19 cellular contexts compared by ENCODE assay signal in the genomic region with DNA sequence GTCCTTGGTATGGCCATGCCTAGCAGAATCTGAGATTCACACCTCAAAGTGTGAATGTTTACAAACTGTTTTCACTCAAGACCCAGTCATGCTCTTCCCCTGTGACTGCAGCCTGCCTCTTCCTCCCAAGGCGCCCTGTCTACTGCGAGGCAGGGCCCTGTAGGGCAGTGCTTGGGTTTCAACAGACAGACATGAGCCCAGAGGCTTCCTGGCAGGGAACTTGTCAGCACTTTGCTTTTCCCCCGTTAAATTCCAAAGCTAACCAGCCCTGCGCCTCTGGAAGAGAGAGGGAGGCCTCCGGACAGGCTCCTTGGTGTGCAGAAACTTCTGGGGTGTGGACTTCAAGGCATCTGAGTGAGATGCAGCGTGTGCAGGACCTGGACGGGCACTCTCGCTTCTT. TPM values are rescaled to one million over a fixed set of nuclear protein-coding genes. Genes with fewer than 3 reads are reported as not detected.
DNase-seq lines count a peak whose midpoint lies in the region; ATAC-seq and TF ChIP-seq lines count a peak whose summit lies in the region.
"Had no signal": no experiment of that assay in that cellular context is flagged by ENCODE, and none has a peak within 500 bp of the region (broad histone marks: within the 10 kb centered on the region; RNA-seq: fewer than 3 reads in every experiment).

No MANE protein-coding gene starts in this region.

- in situ Hi-C loops in mammary epithelial cell (cut with MboI; ENCODE audit: low sequenced_read_pairs in 2 of 2), result no loop called here

- no TSS peak for BruUV-seq in mammary epithelial cell (replicated peaks; lab: Mats Ljungman, UMichigan)
- no TSS peak for BruUV-seq in MCF 10A (replicated peaks; lab: Mats Ljungman, UMichigan)

- H2AFZ ChIP-seq in mammary epithelial cell (ENCODE audit: low read depth, low read length), result peak overlapping the region; percentile 56

- H3K4me2 ChIP-seq in mammary epithelial cell (ENCODE audit: insufficient read depth, low read depth, low read length) (no peak overlapping the region), mesendoderm (ENCODE audit: low read length) (no peak overlapping the region)
- H3K4me2 ChIP-seq: A549 had no signal

- no peak overlapping the region for H4K8ac ChIP-seq in mesendoderm (ENCODE audit: low read depth, low read length)

- no peak overlapping the region for H3K4ac ChIP-seq in mesendoderm (ENCODE audit: low read depth, low read length)

- H3K27ac Mint-ChIP-seq in MCF 10A (ENCODE audit: low read depth, unreplicated experiment) (no peak overlapping the region), brain (peak overlapping the region in 2 of 5 experiments; percentile 64 to 74)
- no peak overlapping the region for H3K27ac Mint-ChIP-seq in activated naive CD4-positive, alpha-beta T cell treated with anti-CD3 and anti-CD28 coated beads, Interleukin-2, amount 10 ng/mL, durations not matched to agents 7 days and 5 days
- H3K27ac Mint-ChIP-seq: activated T-helper 2 cell treated with anti-CD3 and anti-CD28 coated beads, Interferon-gamma antibody, Interleukin-2, Interleukin-4, amounts not matched to agents 10 μg/mL and 5 μg/mL and 100 μg/mL, durations not matched to agents 14 hours and 24 hours and 36 hours; naive B cell had no signal

- no peak overlapping the region for H3K18ac ChIP-seq in mesendoderm (ENCODE audit: low read length)

- H3K27me3 Mint-ChIP-seq in MCF 10A (ENCODE audit: insufficient read depth, unreplicated experiment) (no peaks in the 10 kb centered on the region), brain (peaks cover 3% of the 10 kb centered on the region)
- H3K27me3 Mint-ChIP-seq in activated naive CD4-positive, alpha-beta T cell treated with anti-CD3 and anti-CD28 coated beads, Interleukin-2, amount 10 ng/mL, durations not matched to agents 7 days and 5 days, result peaks cover 31% of the 10 kb centered on the region

- H3K27me3 ChIP-seq in mammary epithelial cell (ENCODE audit: insufficient read depth, low read length) (no peaks in the 10 kb centered on the region), mesendoderm (ENCODE audit: insufficient read depth, low read length, poor library complexity) (no peaks in the 10 kb centered on the region), upper lobe of right lung (no peaks in the 10 kb centered on the region)
- H3K27me3 ChIP-seq: BLaER1 treated with 17β-estradiol and CSF1 and Interleukin-3, amounts not matched to agents 10 nM and 100 nM; MG63; transverse colon had no signal

- POLR2A ChIA-PET in MCF 10A (lab: Yijun Ruan, JAX), result no interaction called here

- no peaks in the 10 kb centered on the region for H3K79me1 ChIP-seq in mesendoderm (ENCODE audit: low read length)

- H3K9me3 Mint-ChIP-seq in MCF 10A (ENCODE audit: unreplicated experiment) (no peaks in the 10 kb centered on the region), brain (peaks cover 0 to 10% (median 2%) of the 10 kb centered on the region in 5 experiments)
- no peaks in the 10 kb centered on the region for H3K9me3 Mint-ChIP-seq in activated naive CD4-positive, alpha-beta T cell treated with anti-CD3 and anti-CD28 coated beads, Interleukin-2, amount 10 ng/mL, durations not matched to agents 7 days and 5 days
- H3K9me3 Mint-ChIP-seq: activated T-helper 2 cell treated with anti-CD3 and anti-CD28 coated beads, Interferon-gamma antibody, Interleukin-2, Interleukin-4, amounts not matched to agents 10 μg/mL and 5 μg/mL and 100 μg/mL, durations not matched to agents 14 hours and 24 hours and 36 hours had no signal

- H3K9me3 ChIP-seq in mammary epithelial cell (replicated peaks; ENCODE audit: insufficient read depth, low read length), result no peaks in the 10 kb centered on the region
- H3K9me3 ChIP-seq in upper lobe of right lung, result no peaks in the 10 kb centered on the region
- H3K9me3 ChIP-seq: A549; BLaER1 treated with 17β-estradiol and CSF1 and Interleukin-3, amounts not matched to agents 10 nM and 100 nM; MG63; transverse colon had no signal

- no peaks in the 10 kb centered on the region for H4K20me1 ChIP-seq in mammary epithelial cell (ENCODE audit: insufficient read depth, low read length)

- dilution Hi-C loops in mammary epithelial cell (cut with HindIII; ENCODE audit: low sequenced_read_pairs), result no loop called here

- no peak overlapping the region for H2BK120ac ChIP-seq in mesendoderm (ENCODE audit: low read depth, low read length)

- TF ChIP-seq CTCF in mammary epithelial cell (conservative IDR thresholded peaks at IDR 0.05 in 1 of 2, IDR thresholded peaks at IDR 0.05 in 1 of 2; ENCODE audit: extremely low read depth in 1 of 2, insufficient read depth in 1 of 2, low read depth in 1 of 2, low read length in 2 of 2) (no peak), MCF 10A (IDR thresholded peaks at IDR 0.05; ENCODE audit: unreplicated experiment) (no peak), brain (conservative IDR thresholded peaks at IDR 0.05) (no peak), upper lobe of right lung (IDR thresholded peaks at IDR 0.05) (no peak)

- H3K23ac ChIP-seq in mesendoderm (ENCODE audit: low read length), result no peak overlapping the region

- H2AK5ac ChIP-seq in mesendoderm (ENCODE audit: low read length), result no peak overlapping the region

- H3K36me3 Mint-ChIP-seq in MCF 10A (ENCODE audit: insufficient read depth, unreplicated experiment), result no peaks in the 10 kb centered on the region
- H3K36me3 Mint-ChIP-seq in brain, result no peaks in the 10 kb centered on the region
- no peaks in the 10 kb centered on the region for H3K36me3 Mint-ChIP-seq in activated naive CD4-positive, alpha-beta T cell treated with anti-CD3 and anti-CD28 coated beads, Interleukin-2, amount 10 ng/mL, durations not matched to agents 7 days and 5 days
- H3K36me3 Mint-ChIP-seq: naive B cell had no signal

- intact Hi-C loops in mammary epithelial cell (cut with micrococcal nuclease) (no loop called here), MCF 10A (cut with micrococcal nuclease) (no loop called here), upper lobe of right lung (cut with DNase I) (no loop called here)

- no peak overlapping the region for H4K5ac ChIP-seq in mesendoderm (ENCODE audit: low read length)

- H2BK15ac ChIP-seq in mesendoderm (replicated peaks; ENCODE audit: low read depth), result no peak overlapping the region

- H3K27ac ChIP-seq in mammary epithelial cell (ENCODE audit: insufficient read depth, low read depth, low read length) (no peak overlapping the region), mesendoderm (ENCODE audit: low read depth, low read length) (no peak overlapping the region), upper lobe of right lung (no peak overlapping the region)
- H3K27ac ChIP-seq: A549; BLaER1 treated with 17β-estradiol and CSF1 and Interleukin-3, amounts not matched to agents 10 nM and 100 nM; transverse colon had no signal

- H3K4me3 ChIP-seq in mammary epithelial cell (replicated peaks in 1 of 3; ENCODE audit: insufficient read depth in 1 of 3, low read depth in 2 of 3, low read length in 3 of 3), result no peak overlapping the region
- H3K4me3 ChIP-seq in mesendoderm (ENCODE audit: low read length), result no peak overlapping the region
- H3K4me3 ChIP-seq in upper lobe of right lung, result no peak overlapping the region
- H3K4me3 ChIP-seq: A549; BLaER1 treated with 17β-estradiol and CSF1 and Interleukin-3, amounts not matched to agents 10 nM and 100 nM; MG63; transverse colon had no signal

- no peaks in the 10 kb centered on the region for H3K79me2 ChIP-seq in mammary epithelial cell (ENCODE audit: insufficient read depth, low read length)
- H3K79me2 ChIP-seq in mesendoderm (ENCODE audit: control insufficient read depth, insufficient read depth, low read length), result no peaks in the 10 kb centered on the region

- no peak overlapping the region for H3K56ac ChIP-seq in mesendoderm (ENCODE audit: low read length)

- H2BK5ac ChIP-seq in mesendoderm (ENCODE audit: low read length), result no peak overlapping the region

- H3K9ac ChIP-seq in mammary epithelial cell (ENCODE audit: insufficient read depth, low read length) (no peak overlapping the region), mesendoderm (ENCODE audit: low read length) (no peak overlapping the region)
- H3K9ac ChIP-seq: BLaER1 treated with 17β-estradiol and CSF1 and Interleukin-3, amounts not matched to agents 10 nM and 100 nM had no signal

- CTCF ChIA-PET in mammary epithelial cell (lab: Charles Lee; ENCODE audit: low non-redundant PET) (no interaction called here), MCF 10A (lab: Yijun Ruan, JAX) (no interaction called here)
- CTCF ChIA-PET in activated naive CD4-positive, alpha-beta T cell treated with anti-CD3 and anti-CD28 coated beads, Interleukin-2, amount 10 ng/mL, durations not matched to agents 7 days and 5 days (lab: Charles Lee), result no interaction called here

- no peak for DNase-seq in mammary epithelial cell
- no peak for DNase-seq in MCF 10A (ENCODE audit: unreplicated experiment)
- peak; percentile 49 for DNase-seq in mesendoderm
- no peak for DNase-seq in upper lobe of right lung
- DNase-seq in midbrain (lab: John Stamatoyannopoulos, UW), result no peak
- no peak for DNase-seq in activated CD8-positive, alpha-beta memory T cell treated with anti-CD3 and anti-CD28 coated beads, Interleukin-2, amount 50 U/mL, for 48 hours
- no peak for DNase-seq in activated naive CD4-positive, alpha-beta T cell treated with anti-CD3 and anti-CD28 coated beads, Interleukin-2, amount 10 ng/mL, durations not matched to agents 7 days and 5 days
- DNase-seq: DMS153; MG63; naive B cell; NCI-H2029; NCI-H510A; stimulated activated naive CD4-positive, alpha-beta T cell treated with Interleukin-2 at 50 U/mL for 16 hours; transverse colon had no signal

- 72% methylated on average over 8 of the region's 8 CpGs for WGBS in mammary epithelial cell (ENCODE audit: low coverage, missing lambda C conversion rate)
- no CpG with 5 or more reads among the region's 8 CpGs for WGBS in mesendoderm (ENCODE audit: extremely low coverage, insufficient coverage, low lambda C conversion rate)

- H3K4me3 Mint-ChIP-seq in MCF 10A (ENCODE audit: unreplicated experiment), result no peak overlapping the region
- peak overlapping the region in 4 of 5 experiments; percentile 19 to 50 (median 22) for H3K4me3 Mint-ChIP-seq in brain
- no peak overlapping the region for H3K4me3 Mint-ChIP-seq in activated naive CD4-positive, alpha-beta T cell treated with anti-CD3 and anti-CD28 coated beads, Interleukin-2, amount 10 ng/mL, durations not matched to agents 7 days and 5 days
- H3K4me3 Mint-ChIP-seq: naive B cell had no signal

- peak; percentile 72 for ATAC-seq in upper lobe of right lung
- ATAC-seq: A549; activated CD4-positive, CD25-positive, alpha-beta regulatory T cell treated with anti-CD3 and anti-CD28 coated beads, Interleukin-2, amount 50 U/mL, for 24 hours had no signal

- H3K4me1 ChIP-seq in mammary epithelial cell (ENCODE audit: insufficient read depth, low read length), result no peaks in the 10 kb centered on the region
- H3K4me1 ChIP-seq in mesendoderm (ENCODE audit: control insufficient read depth, low read depth, low read length), result no peaks in the 10 kb centered on the region
- no peaks in the 10 kb centered on the region for H3K4me1 ChIP-seq in upper lobe of right lung
- H3K4me1 ChIP-seq: A549, transverse colon had no signal

- H3K36me3 ChIP-seq in mammary epithelial cell (ENCODE audit: insufficient read depth, low read length) (no peaks in the 10 kb centered on the region), mesendoderm (ENCODE audit: control insufficient read depth, insufficient read depth, low read length) (no peaks in the 10 kb centered on the region), upper lobe of right lung (no peaks in the 10 kb centered on the region)
- H3K36me3 ChIP-seq: BLaER1 treated with 17β-estradiol and CSF1 and Interleukin-3, amounts not matched to agents 10 nM and 100 nM; MG63; transverse colon had no signal

- no peaks in the 10 kb centered on the region for H3K4me1 Mint-ChIP-seq in MCF 10A (ENCODE audit: insufficient read depth, unreplicated experiment)
- peaks cover 33% of the 10 kb centered on the region for H3K4me1 Mint-ChIP-seq in brain
- no peaks in the 10 kb centered on the region for H3K4me1 Mint-ChIP-seq in activated naive CD4-positive, alpha-beta T cell treated with anti-CD3 and anti-CD28 coated beads, Interleukin-2, amount 10 ng/mL, durations not matched to agents 7 days and 5 days

RNA-seq across cellular contexts. Expression of a gene that starts 8.6 kb away (rescaled TPM):
- 10 to 100 TPM; 27.2 to 36.0 TPM for total RNA-seq in mammary epithelial cell
- 7.5 TPM for polyA plus RNA-seq in mammary epithelial cell
- polyA minus RNA-seq in mammary epithelial cell, result 10.3 TPM
- total RNA-seq in MCF 10A (2022), result 28.3 and 40.1 TPM in 2 replicates
- 29.0 TPM for polyA plus RNA-seq in brain (ENCODE audit: insufficient read depth, low read depth, low replicate concordance)
- polyA plus RNA-seq in mesendoderm (2013, experiment 1 of 2), result 2.1 TPM
- 2.6 TPM for polyA plus RNA-seq in mesendoderm (2013, experiment 2 of 2)
- 28.0 TPM for total RNA-seq in upper lobe of right lung

Comparison
In these comparisons a context has a peak if more than half of its experiments do, and no peak if none do; other contexts are left out.
1. H3K4me3 Mint-ChIP-seq: peak in brain (4 of 5); none in MCF 10A (single experiment) and activated naive CD4-positive, alpha-beta T cell treated with anti-CD3 and anti-CD28 coated beads, Interleukin-2, amount 10 ng/mL, durations not matched to agents 7 days and 5 days (single experiment).